Comparison of ENCODE assay signal across 25 cellular contexts in the genomic region with DNA sequence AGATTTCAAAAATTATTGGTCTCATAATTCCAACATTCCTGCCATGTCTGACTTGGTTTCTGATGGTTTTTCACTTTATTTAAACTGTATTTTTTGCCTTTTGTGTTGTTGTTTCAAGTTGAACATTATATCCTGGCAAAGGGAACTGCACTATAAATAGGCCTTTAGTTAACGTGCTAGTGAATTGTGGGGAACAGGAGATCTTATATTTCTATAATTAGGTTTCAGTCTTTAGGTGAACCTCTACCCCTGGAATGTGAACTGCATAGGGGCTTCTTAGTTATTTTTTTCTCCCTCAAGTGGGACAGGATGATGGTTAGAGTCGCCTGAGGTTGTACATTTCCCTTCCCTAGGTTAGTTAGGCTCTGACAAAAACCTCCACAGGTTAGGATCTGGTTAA.
DNase-seq lines count a peak whose midpoint lies in the region; ATAC-seq, FAIRE-seq and TF ChIP-seq lines count a peak whose summit lies in the region.
"Had no signal": no experiment of that assay in that cellular context is flagged by ENCODE, and none has a peak within 500 bp of the region (broad histone marks: within the 10 kb centered on the region; RNA-seq: fewer than 3 reads in every experiment).

No MANE protein-coding gene starts in this region.

- no peaks in the 10 kb centered on the region for H3K9me2 ChIP-seq in GM23338 (ENCODE audit: insufficient read depth)

- H3K9ac ChIP-seq in HUES48 (ENCODE audit: low read depth, low read length) (0 out of 2 replicates have a peak overlapping the region, but pooled peaks have one; percentile 20), GM12878 (ENCODE audit: control insufficient read depth, insufficient read depth, low read length) (no peak overlapping the region)
- H3K9ac ChIP-seq: BLaER1 had no signal

- DNase-seq in GM23338 (ENCODE audit: low spot score) (no peak), GM12878 (ENCODE audit: low read depth, low spot score) (no peak), hippocampal formation (lab: John Stamatoyannopoulos, UW) (no peak)
- no peak for DNase-seq in effector memory CD4-positive, alpha-beta T cell
- DNase-seq in stimulated activated CD4-positive, alpha-beta T cell treated with anti-CD3 and anti-CD28 coated beads, Interleukin-1b, Interleukin-23, amount 100 ng/mL, for 48 hours = no peak
- no peak for DNase-seq in activated CD8-positive, alpha-beta memory T cell treated with anti-CD3 and anti-CD28 coated beads, Interleukin-2, amount 50 U/mL, for 48 hours
- DNase-seq: ACHN; Caco-2; CD4-positive, alpha-beta memory T cell; DMS 273 treated with DMSO at 0.1 percent for 48 hours; DMS79 treated with DMSO at 0.1 percent for 48 hours; Karpas-422; NCI-H1417; NCI-H1694 treated with DMSO at 0.1 percent for 48 hours; NCI-H2081 treated with DMSO at 0.1 percent for 48 hours; NCI-H2171 treated with DMSO at 0.1 percent for 48 hours; NCI-H524 treated with DMSO at 0.1 percent for 48 hours; NCI-H82; SJCRH30 had no signal

- peaks cover 33% of the 10 kb centered on the region for H3K4me1 Mint-ChIP-seq in GM23338

- no peak for TF ChIP-seq EP300 in GM12878 (IDR thresholded peaks at IDR 0.05; ENCODE audit: borderline replicate concordance in 1 of 2, control insufficient read depth in 1 of 2, low read depth in 2 of 2, low read length in 2 of 2)

- CTCF ChIA-PET in GM12878 (lab: Yijun Ruan, JAX) = interaction anchor here (1.2 kb wide), 1 partner anchor 9 kb away, joined by 3 read pairs; no protein-coding TSS in a partner anchor

- no peaks in the 10 kb centered on the region for H3K27me3 ChIP-seq in GM23338 (ENCODE audit: insufficient read depth)
- no peaks in the 10 kb centered on the region for H3K27me3 ChIP-seq in HUES48 (ENCODE audit: control insufficient read depth, insufficient read depth, low read length)
- no peaks in the 10 kb centered on the region for H3K27me3 ChIP-seq in GM12878 (replicated peaks in 1 of 2; ENCODE audit: control insufficient read depth in 2 of 2, insufficient read depth in 2 of 2, low read length in 1 of 2)
- no peaks in the 10 kb centered on the region for H3K27me3 ChIP-seq in effector memory CD4-positive, alpha-beta T cell (replicated peaks; ENCODE audit: control insufficient read depth, insufficient read depth, low read length, poor library complexity, severe bottlenecking)
- H3K27me3 ChIP-seq: BLaER1, SJCRH30 had no signal

- ATAC-seq in GM23338 (peak; percentile 27), GM12878 (no peak)
- ATAC-seq: Panc1 had no signal

- H3K9me3 Mint-ChIP-seq in GM23338 = no peaks in the 10 kb centered on the region
- H3K9me3 Mint-ChIP-seq: CD4-positive, alpha-beta memory T cell had no signal

- no peak overlapping the region for H3K4me3 Mint-ChIP-seq in GM23338

- no peak for TF ChIP-seq POLR2A in GM12878 (IDR thresholded peaks at IDR 0.05; ENCODE audit: low read depth, low read length)

- SMC1A ChIA-PET in GM12878 (lab: Charles Lee; ENCODE audit: uncharacterized antibody, unreplicated experiment) = interaction anchor here (0.7 to 1.5 kb wide), 3 partner anchors 9 to 26 kb away, joined by 3 read pairs; no protein-coding TSS in a partner anchor

- in situ Hi-C loops in GM12878 (cut with MboI) = no loop called here

- H3K36me3 ChIP-seq in GM23338 (ENCODE audit: insufficient read depth) = no peaks in the 10 kb centered on the region
- H3K36me3 ChIP-seq in HUES48 (ENCODE audit: control insufficient read depth, insufficient read depth, low read length) = no peaks in the 10 kb centered on the region; the same call in 1 of the 2 replicates
- no peaks in the 10 kb centered on the region; a peak in 1 of 4 replicates for H3K36me3 ChIP-seq in GM12878 (ENCODE audit: control insufficient read depth in 2 of 2, insufficient read depth in 2 of 2, low read length in 1 of 2)
- H3K36me3 ChIP-seq in effector memory CD4-positive, alpha-beta T cell (ENCODE audit: control insufficient read depth, insufficient read depth, low read length) = no peaks in the 10 kb centered on the region
- H3K36me3 ChIP-seq: HAP-1, SJCRH30 had no signal

- no peaks in the 10 kb centered on the region for H3F3A ChIP-seq in GM23338 (replicated peaks; ENCODE audit: low read depth)

- H3K36me3 Mint-ChIP-seq in GM23338 (ENCODE audit: low read depth) = no peaks in the 10 kb centered on the region

- H3K79me2 ChIP-seq in GM23338 (replicated peaks; ENCODE audit: insufficient read depth) (peaks cover 83% of the 10 kb centered on the region), GM12878 (ENCODE audit: control insufficient read depth, insufficient read depth, low read length) (peaks cover 11% of the 10 kb centered on the region)

- peak overlapping the region; percentile 76; the same call in 1 of the 2 replicates for H3K27ac Mint-ChIP-seq in GM23338

- H3K4me2 ChIP-seq in GM23338 = no peak overlapping the region
- H3K4me2 ChIP-seq in GM12878 (ENCODE audit: control insufficient read depth, insufficient read depth) = no peak overlapping the region
- H3K4me2 ChIP-seq: BLaER1 had no signal

- peak overlapping the region; percentile 40 for H3K27ac ChIP-seq in GM23338 (ENCODE audit: low read depth)
- no peak overlapping the region for H3K27ac ChIP-seq in HUES48 (ENCODE audit: low read depth, low read length)
- H3K27ac ChIP-seq in GM12878 (ENCODE audit: control insufficient read depth, insufficient read depth) = no peak overlapping the region
- no peak overlapping the region for H3K27ac ChIP-seq in effector memory CD4-positive, alpha-beta T cell (ENCODE audit: insufficient read depth, low read length, poor library complexity, severe bottlenecking)
- H3K27ac ChIP-seq: BLaER1, HL-60, SJCRH30 had no signal

- WGBS in GM12878 (ENCODE audit: insufficient coverage, insufficient replicate concordance, low lambda C conversion rate, missing lambda C conversion rate) = 58% methylated on average over 2 of the region's 2 CpGs

- TF ChIP-seq RAD21 in GM12878 (IDR thresholded peaks at IDR 0.05; ENCODE audit: insufficient read depth, low read depth, low read length) = no peak

- TSS peak; percentile 19 for BruUV-seq in GM12878 (replicated peaks; lab: Mats Ljungman, UMichigan)

- POLR2A ChIA-PET in GM12878 (lab: Charles Lee) = no interaction called here

- no peak overlapping the region for H2AFZ ChIP-seq in GM23338
- H2AFZ ChIP-seq in GM12878 (ENCODE audit: control insufficient read depth, low read depth, low read length) = no peak overlapping the region

- H3K4me3 ChIP-seq in GM23338 (no peak overlapping the region), HUES48 (ENCODE audit: low read depth, low read length) (no peak overlapping the region), GM12878 (no peak overlapping the region)
- no peak overlapping the region for H3K4me3 ChIP-seq in effector memory CD4-positive, alpha-beta T cell (ENCODE audit: insufficient read depth, low read depth, low read length, poor library complexity, severe bottlenecking)
- H3K4me3 ChIP-seq: BLaER1, HAP-1, SJCRH30 had no signal

- no peaks in the 10 kb centered on the region for H3K27me3 Mint-ChIP-seq in GM23338 (ENCODE audit: insufficient read depth, low read depth, poor library complexity)
- H3K27me3 Mint-ChIP-seq: CD4-positive, alpha-beta memory T cell had no signal

- RAD21 ChIA-PET in GM12878 (lab: Charles Lee; ENCODE audit: unreplicated experiment) = no interaction called here

- intact Hi-C loops in GM12878 (cut with micrococcal nuclease; ENCODE audit: unreplicated experiment) = no loop called here

- H4K20me1 ChIP-seq in GM23338 (replicated peaks; ENCODE audit: insufficient read depth) (no peaks in the 10 kb centered on the region), GM12878 (ENCODE audit: control insufficient read depth, insufficient read depth) (no peaks in the 10 kb centered on the region)

- H3K4me1 ChIP-seq in GM23338 (ENCODE audit: insufficient read depth) (peaks cover 35% of the 10 kb centered on the region), HUES48 (ENCODE audit: control insufficient read depth, insufficient read depth, low read length) (peaks cover 32% of the 10 kb centered on the region), GM12878 (ENCODE audit: control insufficient read depth, insufficient read depth, low read length) (no peaks in the 10 kb centered on the region)
- peaks cover 5% of the 10 kb centered on the region for H3K4me1 ChIP-seq in effector memory CD4-positive, alpha-beta T cell (ENCODE audit: control insufficient read depth, insufficient read depth, low read length, poor library complexity, severe bottlenecking)
- H3K4me1 ChIP-seq: BLaER1, Caco-2, SJCRH30 had no signal

- H3K9me3 ChIP-seq in HUES48 (ENCODE audit: control insufficient read depth, insufficient read depth, low read length) (no peaks in the 10 kb centered on the region), GM12878 (replicated peaks; ENCODE audit: control insufficient read depth, insufficient read depth, low read length) (no peaks in the 10 kb centered on the region)
- no peaks in the 10 kb centered on the region for H3K9me3 ChIP-seq in effector memory CD4-positive, alpha-beta T cell (ENCODE audit: control insufficient read depth, low read length)
- H3K9me3 ChIP-seq: BLaER1, Caco-2, HAP-1, SJCRH30 had no signal

- no peak for TF ChIP-seq CTCF in GM23338 (conservative IDR thresholded peaks at IDR 0.05; ENCODE audit: low read depth in 2 of 2)
- no peak for TF ChIP-seq CTCF in GM12878 (IDR thresholded peaks at IDR 0.05 in 2 of 3, conservative IDR thresholded peaks at IDR 0.05 in 1 of 3; ENCODE audit: control insufficient read depth in 2 of 3, extremely low read depth in 1 of 3, insufficient read depth in 1 of 3, low read depth in 3 of 3, low read length in 3 of 3)

- FAIRE-seq in GM12878 (lab: Jason Lieb, UNC) (no peak), islet of Langerhans (lab: Jason Lieb, UNC) (peak; percentile 38)

TF ChIP-seq in GM23338, 12 proteins besides CTCF, POLR2A, EP300 and RAD21 (continues in another document):
- no peak for TF ChIP-seq ZNF331 (CRISPR knock-in tag; IDR thresholded peaks at IDR 0.05; ENCODE audit: low read depth)
- no peak for TF ChIP-seq EZH2phosphoT487 (IDR thresholded peaks at IDR 0.05; ENCODE audit: unreplicated experiment)
- TF ChIP-seq ZNF114 (CRISPR knock-in tag; IDR thresholded peaks at IDR 0.05) = no peak
- no peak for TF ChIP-seq JUNB (IDR thresholded peaks at IDR 0.05; ENCODE audit: unreplicated experiment)
- TF ChIP-seq CREB1 (CRISPR knock-in tag; IDR thresholded peaks at IDR 0.05; ENCODE audit: low read depth) = no peak

TF ChIP-seq in GM12878, 131 proteins besides CTCF, POLR2A, EP300 and RAD21:
- no peak for TF ChIP-seq MYC (IDR thresholded peaks at IDR 0.05; ENCODE audit: insufficient read depth, insufficient read length, insufficient replicate concordance, low read length, severe bottlenecking)
- no peak for TF ChIP-seq MYB (IDR thresholded peaks at IDR 0.05; ENCODE audit: borderline replicate concordance, low read depth, low read length)
- TF ChIP-seq TAF1 (IDR thresholded peaks at IDR 0.05; ENCODE audit: borderline replicate concordance, low read depth, low read length) = no peak
